Comparison of ENCODE assay signal across 23 cellular contexts in the genomic region with DNA sequence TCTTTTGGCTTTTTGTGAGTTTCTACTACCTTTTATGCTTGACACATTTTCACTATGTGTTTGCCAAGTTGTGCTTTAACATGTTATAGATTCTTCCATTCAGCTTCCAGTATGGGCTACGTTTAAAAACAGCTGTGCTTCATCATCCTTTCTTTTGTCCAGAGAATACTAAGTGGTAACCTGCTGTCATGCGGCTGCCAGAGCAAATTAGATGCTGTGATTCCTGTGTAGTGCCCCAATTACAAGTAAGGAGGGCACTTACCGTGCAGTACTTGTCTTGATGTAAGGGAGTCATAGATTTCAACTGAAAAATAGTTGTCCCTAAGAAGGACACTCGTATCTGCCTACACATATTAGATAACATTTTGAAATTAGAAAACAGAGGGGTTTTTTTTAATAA.
DNase-seq lines count a peak whose midpoint lies in the region; ATAC-seq, FAIRE-seq and TF ChIP-seq lines count a peak whose summit lies in the region.
"Had no signal": no experiment of that assay in that cellular context is flagged by ENCODE, and none has a peak within 500 bp of the region (broad histone marks: within the 10 kb centered on the region; RNA-seq: fewer than 3 reads in every experiment).

No MANE protein-coding gene starts in this region.

- H3K4me3 Mint-ChIP-seq in glutamatergic neuron (ENCODE audit: unreplicated experiment) = no peak overlapping the region
- no peak overlapping the region for H3K4me3 Mint-ChIP-seq in CD8-positive, alpha-beta memory T cell
- H3K4me3 Mint-ChIP-seq: CD4-positive, alpha-beta T cell had no signal

- H3K4me3 ChIP-seq in BE2C (ENCODE audit: low read depth, low read length) (no peak overlapping the region), mucosa of descending colon (no peak overlapping the region), kidney (ENCODE audit: low read length in 2 of 2) (no peak overlapping the region)
- no peak overlapping the region for H3K4me3 ChIP-seq in CD8-positive, alpha-beta memory T cell (ENCODE audit: low read length)
- H3K4me3 ChIP-seq: BLaER1 treated with 17β-estradiol and CSF1 and Interleukin-3, amounts not matched to agents 10 nM and 100 nM had no signal

- CTCF ChIA-PET in CD8-positive, alpha-beta memory T cell (lab: Charles Lee) = no interaction called here

- no peak for ATAC-seq in mucosa of descending colon
- ATAC-seq: HepG2, Panc1 had no signal

- H3K36me3 Mint-ChIP-seq in glutamatergic neuron (ENCODE audit: unreplicated experiment) = no peaks in the 10 kb centered on the region
- no peaks in the 10 kb centered on the region for H3K36me3 Mint-ChIP-seq in CD8-positive, alpha-beta memory T cell

- H3K27ac ChIP-seq in kidney (ENCODE audit: low read depth in 2 of 2, low read length in 2 of 2) = no peak overlapping the region
- H3K27ac ChIP-seq in CD8-positive, alpha-beta memory T cell (ENCODE audit: low read depth, low read length) = no peak overlapping the region
- H3K27ac ChIP-seq: BLaER1 treated with 17β-estradiol and CSF1 and Interleukin-3, amounts not matched to agents 10 nM and 100 nM; RWPE1 had no signal

- intact Hi-C loops in mucosa of descending colon (cut with DNase I, micrococcal nuclease) (no loop called here), kidney (cut with DNase I) (no loop called here)

- no peak for FAIRE-seq in kidney (lab: Jason Lieb, UNC)
- FAIRE-seq: GM18507, H54, HepG2 had no signal

- POLR2A ChIA-PET in CD8-positive, alpha-beta memory T cell (lab: Charles Lee) = no interaction called here

- no peaks in the 10 kb centered on the region for H3K27me3 Mint-ChIP-seq in glutamatergic neuron (ENCODE audit: unreplicated experiment)
- no peaks in the 10 kb centered on the region for H3K27me3 Mint-ChIP-seq in CD8-positive, alpha-beta memory T cell
- H3K27me3 Mint-ChIP-seq: CD4-positive, alpha-beta T cell had no signal

- no peaks in the 10 kb centered on the region for H3K27me3 ChIP-seq in BE2C
- no peaks in the 10 kb centered on the region for H3K27me3 ChIP-seq in CD8-positive, alpha-beta memory T cell (ENCODE audit: insufficient read depth, low read length, poor library complexity, severe bottlenecking)
- H3K27me3 ChIP-seq: BLaER1 treated with 17β-estradiol and CSF1 and Interleukin-3, amounts not matched to agents 10 nM and 100 nM had no signal

- peaks cover 18% of the 10 kb centered on the region for H3K4me1 Mint-ChIP-seq in glutamatergic neuron (ENCODE audit: low read depth, unreplicated experiment)
- no peaks in the 10 kb centered on the region for H3K4me1 Mint-ChIP-seq in CD8-positive, alpha-beta memory T cell

- DNase-seq in BE2C (peak; percentile 7), NCI-H146 (lab: John Stamatoyannopoulos, UW) (peak; percentile 0), NCI-H345 treated with DMSO at 0.1 percent for 48 hours (lab: John Stamatoyannopoulos, UW; ENCODE audit: unreplicated experiment) (peak; percentile 13), glutamatergic neuron (peak; percentile 20), mucosa of descending colon (no peak), NOMO-1 (lab: John Stamatoyannopoulos, UW; ENCODE audit: unreplicated experiment in 2 of 2) (no peak), kidney (no peak)
- DNase-seq in CD8-positive, alpha-beta memory T cell = no peak
- DNase-seq: CD4-positive, alpha-beta T cell; COR-L47; DMS53; Karpas-422; NCI-H1092; NCI-H187; NCI-H2081 treated with DMSO at 0.1 percent for 48 hours; SHP77; T-helper 1 cell had no signal

- H3K4me1 ChIP-seq in BE2C (no peaks in the 10 kb centered on the region), mucosa of descending colon (ENCODE audit: low read depth) (no peaks in the 10 kb centered on the region), kidney (ENCODE audit: control insufficient read depth in 1 of 2, insufficient read depth in 1 of 2, low read depth in 1 of 2, low read length in 2 of 2) (no peaks in the 10 kb centered on the region)
- no peaks in the 10 kb centered on the region for H3K4me1 ChIP-seq in CD8-positive, alpha-beta memory T cell (ENCODE audit: insufficient read depth, low read length)
- H3K4me1 ChIP-seq: BLaER1 treated with 17β-estradiol and CSF1 and Interleukin-3, amounts not matched to agents 10 nM and 100 nM had no signal

- H3K9ac ChIP-seq in kidney (ENCODE audit: low read length in 2 of 2) = no peak overlapping the region
- H3K9ac ChIP-seq: BLaER1 treated with 17β-estradiol and CSF1 and Interleukin-3, amounts not matched to agents 10 nM and 100 nM had no signal

- H3K9me3 Mint-ChIP-seq in glutamatergic neuron (ENCODE audit: unreplicated experiment) = no peaks in the 10 kb centered on the region
- H3K9me3 Mint-ChIP-seq in CD8-positive, alpha-beta memory T cell = peaks cover 7 to 38% (median 11%) of the 10 kb centered on the region in 5 donors

- H3K27ac Mint-ChIP-seq in glutamatergic neuron (ENCODE audit: unreplicated experiment) = peak overlapping the region; percentile 39
- no peak overlapping the region for H3K27ac Mint-ChIP-seq in CD8-positive, alpha-beta memory T cell
- H3K27ac Mint-ChIP-seq: CD4-positive, alpha-beta T cell had no signal

- TF ChIP-seq CTCF in BE2C (IDR thresholded peaks at IDR 0.05; ENCODE audit: low read depth, low read length) (no peak), glutamatergic neuron (IDR thresholded peaks at IDR 0.05; ENCODE audit: partially characterized antibody, unreplicated experiment) (no peak), mucosa of descending colon (IDR thresholded peaks at IDR 0.05) (no peak), kidney (IDR thresholded peaks at IDR 0.05; ENCODE audit: borderline replicate concordance, extremely low read depth, insufficient read depth) (no peak)

- H3K36me3 ChIP-seq in BE2C (no peaks in the 10 kb centered on the region), mucosa of descending colon (ENCODE audit: low read depth) (no peaks in the 10 kb centered on the region), kidney (ENCODE audit: control insufficient read depth in 1 of 2, insufficient read depth in 2 of 2, low read length in 2 of 2) (no peaks in the 10 kb centered on the region)
- no peaks in the 10 kb centered on the region for H3K36me3 ChIP-seq in CD8-positive, alpha-beta memory T cell (ENCODE audit: insufficient read depth, low read length)
- H3K36me3 ChIP-seq: BLaER1 treated with 17β-estradiol and CSF1 and Interleukin-3, amounts not matched to agents 10 nM and 100 nM had no signal

- H3K9me3 ChIP-seq in BE2C (no peaks in the 10 kb centered on the region), mucosa of descending colon (no peaks in the 10 kb centered on the region), kidney (ENCODE audit: control insufficient read depth in 1 of 2, low read length in 2 of 2) (no peaks in the 10 kb centered on the region)
- H3K9me3 ChIP-seq in CD8-positive, alpha-beta memory T cell (ENCODE audit: low read length) = no peaks in the 10 kb centered on the region
- H3K9me3 ChIP-seq: BLaER1 treated with 17β-estradiol and CSF1 and Interleukin-3, amounts not matched to agents 10 nM and 100 nM had no signal

Comparison
In these comparisons a context has a peak if more than half of its experiments do, and no peak if none do; other contexts are left out.
1. DNase-seq: peak in BE2C (single experiment), NCI-H146 (single experiment), NCI-H345 treated with DMSO at 0.1 percent for 48 hours (single experiment) and glutamatergic neuron (single experiment); none in mucosa of descending colon (0 of 3), NOMO-1 (0 of 2), kidney (single experiment) and CD8-positive, alpha-beta memory T cell (0 of 5).